Comparison of ENCODE assay signal across 9 cellular contexts in the genomic region with DNA sequence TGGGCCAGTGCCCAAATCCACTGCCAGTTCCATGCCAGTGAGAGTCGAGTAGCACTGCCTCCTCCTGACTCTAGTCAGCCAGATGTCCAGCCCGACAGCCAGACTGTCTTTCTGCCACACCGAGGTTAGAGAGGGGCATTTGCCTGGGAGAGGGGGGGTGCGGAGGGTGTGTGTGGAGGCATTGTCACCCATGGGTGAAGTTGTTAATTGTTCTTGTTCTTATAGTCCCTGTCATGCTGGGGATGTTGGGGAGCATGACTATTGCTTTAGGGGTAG. TPM values are rescaled to one million over a fixed set of nuclear protein-coding genes. Genes with fewer than 3 reads are reported as not detected.
DNase-seq lines count a peak whose midpoint lies in the region; ATAC-seq, FAIRE-seq and TF ChIP-seq lines count a peak whose summit lies in the region.
"Had no signal": no experiment of that assay in that cellular context is flagged by ENCODE, and none has a peak within 500 bp of the region (broad histone marks: within the 10 kb centered on the region; RNA-seq: fewer than 3 reads in every experiment).

No MANE protein-coding gene starts in this region.

- no peaks in the 10 kb centered on the region for H3K27me3 Mint-ChIP-seq in activated naive CD4-positive, alpha-beta T cell treated with anti-CD3 and anti-CD28 coated beads for 36 hours (ENCODE audit: low read depth)

- H3K9me3 ChIP-seq in K562 (replicated peaks; ENCODE audit: control insufficient read depth, insufficient read depth, low read depth, low read length) (no peaks in the 10 kb centered on the region), lung (ENCODE audit: control insufficient read depth in 2 of 2, insufficient read depth in 1 of 2, low read length in 1 of 2) (no peaks in the 10 kb centered on the region), transverse colon (no peaks in the 10 kb centered on the region)
- H3K9me3 ChIP-seq: testis had no signal

- no peak for TF ChIP-seq CTCF in K562 (IDR thresholded peaks at IDR 0.05 in 2 of 3, conservative IDR thresholded peaks at IDR 0.05 in 1 of 3; ENCODE audit: insufficient read depth in 2 of 3, low read depth in 1 of 3, low read length in 3 of 3)
- no peak for TF ChIP-seq CTCF in lung (IDR thresholded peaks at IDR 0.05; ENCODE audit: control extremely low read depth, extremely low read depth)
- TF ChIP-seq CTCF in transverse colon (IDR thresholded peaks at IDR 0.05): no peak

- H3K27me3 ChIP-seq in K562 (ENCODE audit: control insufficient read depth in 2 of 2, insufficient read depth in 2 of 2, low read length in 2 of 2): no peaks in the 10 kb centered on the region
- H3K27me3 ChIP-seq in lung (ENCODE audit: control insufficient read depth, insufficient read depth): no peaks in the 10 kb centered on the region
- no peaks in the 10 kb centered on the region for H3K27me3 ChIP-seq in transverse colon
- H3K27me3 ChIP-seq: testis had no signal

- H3K36me3 Mint-ChIP-seq in activated naive CD4-positive, alpha-beta T cell treated with anti-CD3 and anti-CD28 coated beads for 36 hours (ENCODE audit: low read depth): peaks cover 8% of the 10 kb centered on the region

- H3K4me2 ChIP-seq in K562 (ENCODE audit: insufficient read depth, low read length): peak overlapping the region; percentile 93

- no TSS peak for BruUV-seq in K562 (replicated peaks; lab: Mats Ljungman, UMichigan)

- H3K4me3 Mint-ChIP-seq in activated naive CD4-positive, alpha-beta T cell treated with anti-CD3 and anti-CD28 coated beads for 36 hours: peak overlapping the region; percentile 89

- peaks cover 6% of the 10 kb centered on the region for H3K9me1 ChIP-seq in K562 (ENCODE audit: control insufficient read depth, insufficient read depth, low read length)

- no peak for TF ChIP-seq RAD21 in K562 (CRISPR knock-in tag; conservative IDR thresholded peaks at IDR 0.05 in 1 of 2, IDR thresholded peaks at IDR 0.05 in 1 of 2)

- H2AFZ ChIP-seq in K562 (ENCODE audit: low read depth, low read length): no peak overlapping the region

- H3K27ac Mint-ChIP-seq in activated naive CD4-positive, alpha-beta T cell treated with anti-CD3 and anti-CD28 coated beads for 36 hours: peak overlapping the region; percentile 88

- H3K4me3 ChIP-seq in K562 (peak overlapping the region; percentile 95), lung (no peak overlapping the region), transverse colon (peak overlapping the region; percentile 20 to 93 (median 72))

- no peak for ATAC-seq in K562
- ATAC-seq in lung (ENCODE audit: insufficient read depth, low FRiP score): no peak
- ATAC-seq in GM21786 (IDR thresholded peaks at IDR 0.05; ENCODE audit: unreplicated experiment): no peak
- no peak for ATAC-seq in HG03280 (IDR thresholded peaks at IDR 0.05; ENCODE audit: unreplicated experiment)

- POLR2A ChIA-PET in K562 (lab: Yijun Ruan, JAX): interaction anchor here (0.8 to 3.9 kb wide), 4 partner anchors 9 to 89 kb away, joined by 3 to 17 read pairs (median 3); no protein-coding TSS in a partner anchor

- peak overlapping the region; percentile 68 to 86; a peak in 3 of 4 replicates for H3K9ac ChIP-seq in K562 (ENCODE audit: insufficient read depth in 1 of 2, low read depth in 2 of 2, low read length in 2 of 2)

- H3K79me2 ChIP-seq in K562 (ENCODE audit: control insufficient read depth, insufficient read depth, low read length): peaks cover 48% of the 10 kb centered on the region

- H3K27ac ChIP-seq in K562 (ENCODE audit: extremely low read depth, low read depth, low read length) (peak overlapping the region; percentile 91; the same call in 2 of the 3 replicates), lung (ENCODE audit: low read depth in 1 of 2, low read length in 1 of 2) (peak overlapping the region; percentile 94 to 99), transverse colon (peak overlapping the region; percentile 92 to 97 (median 94))

- no peaks in the 10 kb centered on the region for H3K9me3 Mint-ChIP-seq in activated naive CD4-positive, alpha-beta T cell treated with anti-CD3 and anti-CD28 coated beads for 36 hours

- 86% methylated on average over 2 of the region's 4 CpGs for WGBS in K562 (ENCODE audit: insufficient coverage, low coverage, missing lambda C conversion rate)
- WGBS in lung, 2 donors: 61 to 69% methylated on average over 4 of the region's 4 CpGs
- 55 to 72% methylated on average over 2 to 4 of the region's 4 CpGs for WGBS in transverse colon (ENCODE audit: low coverage in 1 of 2), 2 donors

- H4K20me1 ChIP-seq in K562 (replicated peaks; ENCODE audit: control insufficient read depth, insufficient read depth, low read length): peaks cover 19% of the 10 kb centered on the region

- FAIRE-seq in K562 (lab: Jason Lieb, UNC): no peak

- no peak for DNase-seq in activated naive CD4-positive, alpha-beta T cell treated with anti-CD3 and anti-CD28 coated beads for 36 hours
- DNase-seq in activated naive CD4-positive, alpha-beta T cell treated with Interleukin-2 at 50 U/mL for 16 hours: no peak
- no peak for DNase-seq in K562 (ENCODE audit: extremely low read depth in 1 of 4, low spot score in 3 of 4)
- no peak for DNase-seq in lung (ENCODE audit: low spot score)
- no peak for DNase-seq in transverse colon
- no peak for DNase-seq in COLO829 (ENCODE audit: low spot score)

- CTCF ChIA-PET in activated naive CD4-positive, alpha-beta T cell treated with anti-CD3 and anti-CD28 coated beads for 36 hours (lab: Charles Lee): interaction anchor here (0.8 to 7.2 kb wide), 6 partner anchors 11 to 91 kb away, joined by 3 to 59 read pairs (median 4); no protein-coding TSS in a partner anchor
- CTCF ChIA-PET in K562 (lab: Yijun Ruan, JAX; ENCODE audit: low intra/inter-chr PET ratio): no interaction called here

- TF ChIP-seq POLR2A in K562 (conservative IDR thresholded peaks at IDR 0.05): no peak
- TF ChIP-seq POLR2A in transverse colon (IDR thresholded peaks at IDR 0.05): no peak

- H3K36me3 ChIP-seq in K562 (ENCODE audit: control insufficient read depth, insufficient read depth, low read length) (peaks cover 40% of the 10 kb centered on the region; the same call in 2 of the 3 replicates), lung (ENCODE audit: control insufficient read depth in 2 of 2, insufficient read depth in 2 of 2, low read length in 2 of 2) (peaks cover 10 to 35% of the 10 kb centered on the region in 2 donors), transverse colon (peaks cover 0 to 24% (median 10%) of the 10 kb centered on the region in 4 donors)

- peaks cover 32% of the 10 kb centered on the region for H3K4me1 Mint-ChIP-seq in activated naive CD4-positive, alpha-beta T cell treated with anti-CD3 and anti-CD28 coated beads for 36 hours (ENCODE audit: low read depth)

- in situ Hi-C loops in K562 (cut with MboI) (no loop called here), transverse colon (cut with MboI; ENCODE audit: low pct_ligation_motif_present in 1 of 4, low pct_unique_long_range_greater_than_20kb in 1 of 4, low sequenced_read_pairs in 3 of 4) (no loop called here)

- intact Hi-C loops in activated naive CD4-positive, alpha-beta T cell treated with anti-CD3 and anti-CD28 coated beads for 36 hours (cut with micrococcal nuclease): no loop called here
- intact Hi-C loops in K562 (cut with micrococcal nuclease): no loop called here
- intact Hi-C loops in transverse colon (cut with DNase I; ENCODE audit: low total_unique reads): no loop called here

- peaks cover 8 to 23% of the 10 kb centered on the region in 2 experiments; a peak in 4 of 5 replicates for H3K4me1 ChIP-seq in K562 (replicated peaks in 1 of 2; ENCODE audit: control insufficient read depth in 2 of 2, insufficient read depth in 2 of 2, low read length in 2 of 2)
- H3K4me1 ChIP-seq in lung (ENCODE audit: control insufficient read depth in 2 of 2, insufficient read depth in 2 of 2, low read length in 2 of 2): peaks cover 4 to 5% of the 10 kb centered on the region in 2 donors
- H3K4me1 ChIP-seq in transverse colon: peaks cover 6 to 39% (median 37%) of the 10 kb centered on the region in 4 donors

- TF ChIP-seq EP300 in K562 (IDR thresholded peaks at IDR 0.05; ENCODE audit: low read length) (no peak), transverse colon (IDR thresholded peaks at IDR 0.05; ENCODE audit: low read depth) (no peak)

RNA-seq across cellular contexts. Expression of a gene that starts 1.1 kb away (rescaled TPM):
- total RNA-seq in activated naive CD4-positive, alpha-beta T cell treated with anti-CD3 and anti-CD28 coated beads for 36 hours: 10 to 100 TPM; 12.0 to 13.3 TPM
- 17.9 and 29.7 TPM in 2 replicates for total RNA-seq in K562 (2011; cell fraction: chromatin; rRNA removed; ENCODE audit: low replicate concordance)
- 15.4 and 17.2 TPM in 2 replicates for total RNA-seq in K562 (2011; cell fraction: nucleolus; rRNA removed)
- total RNA-seq in K562 (2011; cell fraction: nucleoplasm; rRNA removed): 21.6 and 28.2 TPM in 2 replicates
- total RNA-seq in K562 (2014; rRNA removed) (6.5 and 7.5 TPM in 2 replicates), K562 (2014; rRNA removed; fragmentation: Illumina TruSeq; extraction: Trizol) (6.5 and 7.0 TPM in 2 replicates), K562 (2015; rRNA removed; fragmentation: Illumina TruSeq; extraction: Trizol) (6.5 and 6.7 TPM in 2 replicates), K562 (2021) (12.3 and 13.8 TPM in 2 replicates), lung (10 to 100 TPM; 13.0 to 33.2 TPM), transverse colon (10 to 100 TPM; 30.3 to 47.5 (median 43.7) TPM)
- polyA plus RNA-seq in K562 (2011; rRNA removed) (10.1 and 11.0 TPM in 2 replicates), K562 (2014; fragmentation: Illumina TruSeq; extraction: Trizol) (9.8 and 10.7 TPM in 2 replicates), K562 (2014; fragmentation: Nextera tagmentation; extraction: Ambion mirVana) (under 1 TPM; 0.42 to 0.95 TPM), K562 (2014; rRNA removed) (6.9 and 7.9 TPM in 2 replicates), lung (10 to 100 TPM; 11.7 to 12.9 TPM)
- 9.1 and 9.6 TPM in 2 replicates for polyA plus RNA-seq in K562 (2011; cell fraction: cytosol; rRNA removed)
- polyA plus RNA-seq in K562 (2011; cell fraction: nucleus; rRNA removed): 21.5 and 24.4 TPM in 2 replicates
- polyA plus RNA-seq in K562 (2012): 8.2 and 8.9 TPM in 2 replicates
- 10.7 and 13.3 TPM in 2 replicates for polyA minus RNA-seq in K562 (2011; rRNA and poly(A)+ RNA removed)
- 4.7 and 7.2 TPM in 2 replicates for polyA minus RNA-seq in K562 (2011; cell fraction: cytosol; rRNA and poly(A)+ RNA removed)
- polyA minus RNA-seq in K562 (2011; cell fraction: nucleus; rRNA and poly(A)+ RNA removed): 11.0 and 16.7 TPM in 2 replicates

RNA-seq across cellular contexts. Expression of a gene that starts 1.2 kb away (rescaled TPM):
- 10 to 100 TPM; 20.3 to 22.7 TPM for total RNA-seq in activated naive CD4-positive, alpha-beta T cell treated with anti-CD3 and anti-CD28 coated beads for 36 hours
- 274 and 418 TPM in 2 replicates for total RNA-seq in K562 (2011; cell fraction: chromatin; rRNA removed; ENCODE audit: low replicate concordance)
- total RNA-seq in K562 (2011; cell fraction: nucleolus; rRNA removed): 163 and 173 TPM in 2 replicates
- 160 and 174 TPM in 2 replicates for total RNA-seq in K562 (2011; cell fraction: nucleoplasm; rRNA removed)
- total RNA-seq in K562 (2014; rRNA removed) (28.5 and 32.6 TPM in 2 replicates), K562 (2014; rRNA removed; fragmentation: Illumina TruSeq; extraction: Trizol) (27.2 and 29.3 TPM in 2 replicates), K562 (2015; rRNA removed; fragmentation: Illumina TruSeq; extraction: Trizol) (32.1 and 32.7 TPM in 2 replicates), K562 (2021) (39.4 and 45.0 TPM in 2 replicates), lung (10 to 100 TPM; 42.4 to 78.7 TPM), transverse colon (100 to 1,000 TPM; 217 to 709 (median 255) TPM)
- polyA plus RNA-seq in K562 (2011; rRNA removed) (42.2 and 58.0 TPM in 2 replicates), K562 (2014; fragmentation: Illumina TruSeq; extraction: Trizol) (38.4 and 40.3 TPM in 2 replicates), K562 (2014; fragmentation: Nextera tagmentation; extraction: Ambion mirVana) (10 to 100 TPM; 14.1 to 24.3 TPM), K562 (2014; rRNA removed) (60.4 and 63.2 TPM in 2 replicates), lung (10 to 100 TPM; 44.2 to 48.2 TPM)
- polyA plus RNA-seq in K562 (2011; cell fraction: cytosol; rRNA removed): 37.5 and 42.3 TPM in 2 replicates
- polyA plus RNA-seq in K562 (2011; cell fraction: nucleus; rRNA removed): 311 and 346 TPM in 2 replicates
- polyA plus RNA-seq in K562 (2012): 41.0 and 65.6 TPM in 2 replicates
- polyA minus RNA-seq in K562 (2011; rRNA and poly(A)+ RNA removed): 47.8 and 48.8 TPM in 2 replicates
- polyA minus RNA-seq in K562 (2011; cell fraction: cytosol; rRNA and poly(A)+ RNA removed): 12.4 and 17.6 TPM in 2 replicates
- 56.4 and 96.6 TPM in 2 replicates for polyA minus RNA-seq in K562 (2011; cell fraction: nucleus; rRNA and poly(A)+ RNA removed)

RNA-seq across cellular contexts. Expression of a gene that starts 3.9 kb away (rescaled TPM):
- total RNA-seq in activated naive CD4-positive, alpha-beta T cell treated with anti-CD3 and anti-CD28 coated beads for 36 hours: under 1 TPM in 1 of 2 experiments, not detected in 1; 0.45 TPM
- total RNA-seq in K562 (2011; cell fraction: chromatin; rRNA removed; ENCODE audit: low replicate concordance): not detected in 2 replicates
- not detected in 2 replicates for total RNA-seq in K562 (2011; cell fraction: nucleolus; rRNA removed)
- not detected in 2 replicates for total RNA-seq in K562 (2011; cell fraction: nucleoplasm; rRNA removed)
- total RNA-seq in K562 (2014; rRNA removed): not detected in 2 replicates
- total RNA-seq in K562 (2014; rRNA removed; fragmentation: Illumina TruSeq; extraction: Trizol): not detected in 2 replicates
- not detected in 2 replicates for total RNA-seq in K562 (2015; rRNA removed; fragmentation: Illumina TruSeq; extraction: Trizol)
- total RNA-seq in K562 (2021): 0.60 and 0.87 TPM in 2 replicates
- polyA plus RNA-seq in K562 (2011; rRNA removed): not detected in 2 replicates
- 0.42 TPM in 1 of 2 replicates, not detected in the other for polyA plus RNA-seq in K562 (2011; cell fraction: cytosol; rRNA removed)
- not detected in 2 replicates for polyA plus RNA-seq in K562 (2011; cell fraction: nucleus; rRNA removed)
- polyA plus RNA-seq in K562 (2012): not detected in 2 replicates
- not detected in 2 replicates for polyA plus RNA-seq in K562 (2014; fragmentation: Illumina TruSeq; extraction: Trizol)
- polyA plus RNA-seq in K562 (2014; fragmentation: Nextera tagmentation; extraction: Ambion mirVana): not detected
- polyA plus RNA-seq in K562 (2014; rRNA removed): not detected in 2 replicates
- not detected in 2 replicates for polyA minus RNA-seq in K562 (2011; rRNA and poly(A)+ RNA removed)
- polyA minus RNA-seq in K562 (2011; cell fraction: cytosol; rRNA and poly(A)+ RNA removed): not detected in 2 replicates
- not detected in 2 replicates for polyA minus RNA-seq in K562 (2011; cell fraction: nucleus; rRNA and poly(A)+ RNA removed)
- 1 to 10 TPM in 1 of 2 donors, not detected in 1; 1.6 TPM for total RNA-seq in lung
- 1 to 10 TPM in 1 of 2 donors, under 1 TPM in 1; 0.62 to 1.2 TPM for polyA plus RNA-seq in lung
- not detected for total RNA-seq in transverse colon

RNA-seq across cellular contexts. Expression of a gene that starts 17.7 kb away (rescaled TPM):
- 10 to 100 TPM; 13.7 to 13.8 TPM for total RNA-seq in activated naive CD4-positive, alpha-beta T cell treated with anti-CD3 and anti-CD28 coated beads for 36 hours
- 13.6 and 27.1 TPM in 2 replicates for total RNA-seq in K562 (2011; cell fraction: chromatin; rRNA removed; ENCODE audit: low replicate concordance)
- 20.3 and 23.0 TPM in 2 replicates for total RNA-seq in K562 (2011; cell fraction: nucleolus; rRNA removed)
- total RNA-seq in K562 (2011; cell fraction: nucleoplasm; rRNA removed): 14.0 and 18.6 TPM in 2 replicates
- total RNA-seq in K562 (2014; rRNA removed) (18.3 and 19.3 TPM in 2 replicates), K562 (2014; rRNA removed; fragmentation: Illumina TruSeq; extraction: Trizol) (10.6 and 10.8 TPM in 2 replicates), K562 (2015; rRNA removed; fragmentation: Illumina TruSeq; extraction: Trizol) (13.1 and 14.9 TPM in 2 replicates), K562 (2021) (16.5 and 17.0 TPM in 2 replicates), lung (10 to 100 TPM; 25.1 to 43.3 TPM), transverse colon (10 to 100 TPM; 22.4 to 69.7 (median 45.5) TPM)
- polyA plus RNA-seq in K562 (2011; rRNA removed) (8.1 and 9.4 TPM in 2 replicates), K562 (2014; fragmentation: Illumina TruSeq; extraction: Trizol) (17.1 and 18.3 TPM in 2 replicates), K562 (2014; fragmentation: Nextera tagmentation; extraction: Ambion mirVana) (1 to 10 TPM; 5.7 to 9.4 TPM), K562 (2014; rRNA removed) (15.3 TPM in 2 replicates), lung (10 to 100 TPM; 38.7 to 39.0 TPM)
- polyA plus RNA-seq in K562 (2011; cell fraction: cytosol; rRNA removed): 7.9 and 14.4 TPM in 2 replicates
- polyA plus RNA-seq in K562 (2011; cell fraction: nucleus; rRNA removed): 16.5 and 20.0 TPM in 2 replicates
- polyA plus RNA-seq in K562 (2012): 14.9 and 23.7 TPM in 2 replicates
- 4.0 and 4.5 TPM in 2 replicates for polyA minus RNA-seq in K562 (2011; rRNA and poly(A)+ RNA removed)
- polyA minus RNA-seq in K562 (2011; cell fraction: cytosol; rRNA and poly(A)+ RNA removed): 4.2 and 4.7 TPM in 2 replicates
- 7.4 and 7.9 TPM in 2 replicates for polyA minus RNA-seq in K562 (2011; cell fraction: nucleus; rRNA and poly(A)+ RNA removed)

RNA-seq across cellular contexts. Expression of a gene that starts 18.2 kb away (rescaled TPM):
- 100 to 1,000 TPM; 190 TPM for total RNA-seq in activated naive CD4-positive, alpha-beta T cell treated with anti-CD3 and anti-CD28 coated beads for 36 hours
- total RNA-seq in K562 (2011; cell fraction: chromatin; rRNA removed; ENCODE audit: low replicate concordance): 276 and 411 TPM in 2 replicates
- total RNA-seq in K562 (2011; cell fraction: nucleolus; rRNA removed): 190 and 200 TPM in 2 replicates
- 167 and 186 TPM in 2 replicates for total RNA-seq in K562 (2011; cell fraction: nucleoplasm; rRNA removed)
- total RNA-seq in K562 (2014; rRNA removed) (94.3 and 121 TPM in 2 replicates), K562 (2014; rRNA removed; fragmentation: Illumina TruSeq; extraction: Trizol) (40.9 and 44.0 TPM in 2 replicates), K562 (2015; rRNA removed; fragmentation: Illumina TruSeq; extraction: Trizol) (49.4 and 50.7 TPM in 2 replicates), K562 (2021) (201 and 240 TPM in 2 replicates), lung (100 to 1,000 TPM; 206 to 501 TPM), transverse colon (100 to 1,000 TPM; 158 to 328 (median 177) TPM)
- polyA plus RNA-seq in K562 (2011; rRNA removed) (54.8 and 98.5 TPM in 2 replicates), K562 (2014; fragmentation: Illumina TruSeq; extraction: Trizol) (75.1 and 98.7 TPM in 2 replicates), K562 (2014; fragmentation: Nextera tagmentation; extraction: Ambion mirVana) (10 to 100 TPM in 1 of 2 experiments, 1 to 10 TPM in 1; 3.6 to 10.2 TPM), K562 (2014; rRNA removed) (49.2 and 72.0 TPM in 2 replicates), lung (100 to 1,000 TPM in 1 of 2 donors, 10 to 100 TPM in 1; 71.5 to 319 TPM)
- polyA plus RNA-seq in K562 (2011; cell fraction: cytosol; rRNA removed): 49.0 and 84.8 TPM in 2 replicates
- 81.3 and 128 TPM in 2 replicates for polyA plus RNA-seq in K562 (2011; cell fraction: nucleus; rRNA removed)
- polyA plus RNA-seq in K562 (2012): 116 and 190 TPM in 2 replicates
- polyA minus RNA-seq in K562 (2011; rRNA and poly(A)+ RNA removed): 190 and 196 TPM in 2 replicates
- 278 and 355 TPM in 2 replicates for polyA minus RNA-seq in K562 (2011; cell fraction: cytosol; rRNA and poly(A)+ RNA removed)
- polyA minus RNA-seq in K562 (2011; cell fraction: nucleus; rRNA and poly(A)+ RNA removed): 62.3 and 63.3 TPM in 2 replicates
